Comparison of ENCODE assay signal across 12 cellular contexts in the genomic region with DNA sequence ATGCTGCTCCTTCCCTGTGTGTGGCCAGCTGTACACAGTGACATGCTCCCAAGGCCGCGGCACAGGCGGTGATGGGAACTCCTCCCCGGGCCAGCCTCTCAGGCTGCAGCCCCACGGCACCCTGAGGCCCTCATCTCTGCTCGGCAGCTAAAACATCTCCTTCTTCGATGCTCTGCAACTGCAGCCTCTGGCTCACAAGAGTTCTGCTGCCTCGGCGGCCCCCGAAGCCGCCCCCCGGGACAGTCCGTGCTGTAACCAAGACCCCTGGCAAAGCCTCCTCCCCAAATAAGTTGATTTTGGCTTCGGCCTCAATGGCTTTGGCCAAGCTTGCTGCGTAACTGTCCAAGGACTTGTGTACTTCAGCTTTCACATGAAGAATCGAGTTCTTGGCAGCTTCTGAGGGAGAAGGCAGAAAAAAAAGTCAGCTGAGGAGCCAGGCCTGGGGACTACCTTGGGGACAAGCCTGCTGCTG. TPM values are rescaled to one million over a fixed set of nuclear protein-coding genes. Genes with fewer than 3 reads are reported as not detected.
DNase-seq lines count a peak whose midpoint lies in the region; ATAC-seq and TF ChIP-seq lines count a peak whose summit lies in the region.
"Had no signal": no experiment of that assay in that cellular context is flagged by ENCODE, and none has a peak within 500 bp of the region (broad histone marks: within the 10 kb centered on the region; RNA-seq: fewer than 3 reads in every experiment).

No MANE protein-coding gene starts in this region.

- peak overlapping the region; percentile 4 to 35 for H3K4me3 ChIP-seq in ascending aorta
- H3K4me3 ChIP-seq in neuronal stem cell (ENCODE audit: low read length in 2 of 2), result no peak overlapping the region
- no peak overlapping the region for H3K4me3 ChIP-seq in tibial nerve
- H3K4me3 ChIP-seq: BLaER1 treated with 17β-estradiol and CSF1 and Interleukin-3, amounts not matched to agents 10 nM and 100 nM had no signal

- DNase-seq in ascending aorta (ENCODE audit: low spot score in 2 of 2), result peak in 1 of 2 donors; percentile 78
- DNase-seq in Right ventricle myocardium superior, result peak; percentile 87
- no peak for DNase-seq in neuronal stem cell (ENCODE audit: low spot score)
- peak; percentile 40 to 42 for DNase-seq in tibial nerve (ENCODE audit: low spot score in 2 of 2)
- no peak for DNase-seq in activated CD4-positive, alpha-beta T cell treated with anti-CD3 and anti-CD28 coated beads, Interleukin-2, amount 50 U/mL, for 4 hours
- DNase-seq in retina, result no peak
- DNase-seq in activated effector memory CD4-positive, alpha-beta T cell treated with anti-CD3 and anti-CD28 coated beads, Interleukin-2, amount 50 U/mL, for 16 hours, result no peak
- DNase-seq: DMS153, NCI-H748 treated with DMSO at 0.1 percent for 48 hours had no signal

- H3K4me2 ChIP-seq in neuronal stem cell (ENCODE audit: insufficient read depth, low read length, poor library complexity, severe bottlenecking), result no peak overlapping the region
- H3K4me2 ChIP-seq: BLaER1 treated with 17β-estradiol and CSF1 and Interleukin-3, amounts not matched to agents 10 nM and 100 nM had no signal

- no peak overlapping the region for H3K14ac ChIP-seq in neuronal stem cell (ENCODE audit: low read length)

- H3K18ac ChIP-seq in neuronal stem cell (ENCODE audit: low read length), result no peak overlapping the region

- TF ChIP-seq EP300 in tibial nerve (IDR thresholded peaks at IDR 0.05), result peak in 1 of 2 donors; percentile 62

- no peak overlapping the region for H2AFZ ChIP-seq in neuronal stem cell (ENCODE audit: low read length)

- H3K27ac ChIP-seq in ascending aorta (peak overlapping the region; percentile 70 to 77), neuronal stem cell (replicated peaks; ENCODE audit: low read length) (no peak overlapping the region), tibial nerve (peak overlapping the region in 3 of 4 donors; percentile 32 to 72 (median 61))
- H3K27ac ChIP-seq: WERI-Rb-1 had no signal

- no peak overlapping the region for H2AK5ac ChIP-seq in neuronal stem cell (ENCODE audit: low read depth, low read length)

- H3K27me3 ChIP-seq in ascending aorta (no peaks in the 10 kb centered on the region), neuronal stem cell (ENCODE audit: control insufficient read depth in 3 of 3, insufficient read depth in 3 of 3, low read depth in 1 of 3, low read length in 3 of 3) (no peaks in the 10 kb centered on the region), tibial nerve (no peaks in the 10 kb centered on the region)
- H3K27me3 ChIP-seq: BLaER1 treated with 17β-estradiol and CSF1 and Interleukin-3, amounts not matched to agents 10 nM and 100 nM had no signal

- no peaks in the 10 kb centered on the region for H3K79me1 ChIP-seq in neuronal stem cell (ENCODE audit: low read depth, low read length)

- no peak for TF ChIP-seq POLR2A in tibial nerve (IDR thresholded peaks at IDR 0.05)

- intact Hi-C loops in ascending aorta (cut with DNase I), result loop anchor here (1.0 to 10.0 kb wide), 3 partner anchors 37 to 151 kb away; a partner anchor contains a TSS
- intact Hi-C loops in Right ventricle myocardium superior (cut with DNase I), result no loop called here

- H3K4me1 ChIP-seq in ascending aorta (peaks cover 6 to 32% of the 10 kb centered on the region in 2 donors), neuronal stem cell (ENCODE audit: control insufficient read depth in 2 of 2, insufficient read depth in 1 of 2, low read depth in 1 of 2, low read length in 2 of 2) (peaks cover 0 to 2% of the 10 kb centered on the region in 2 donors), tibial nerve (peaks cover 0 to 41% (median 10%) of the 10 kb centered on the region in 4 donors)

- TF ChIP-seq CTCF in ascending aorta (IDR thresholded peaks at IDR 0.05), result no peak
- no peak for TF ChIP-seq CTCF in tibial nerve (IDR thresholded peaks at IDR 0.05)

- H3K36me3 ChIP-seq in ascending aorta, result peaks cover 0 to 10% of the 10 kb centered on the region in 2 donors
- peaks cover 40 to 77% of the 10 kb centered on the region in 2 donors for H3K36me3 ChIP-seq in neuronal stem cell (replicated peaks in 1 of 2; ENCODE audit: control insufficient read depth in 2 of 2, insufficient read depth in 2 of 2, low read length in 2 of 2)
- peaks cover 0 to 38% (median 0%) of the 10 kb centered on the region in 3 donors for H3K36me3 ChIP-seq in tibial nerve
- H3K36me3 ChIP-seq: BLaER1 treated with 17β-estradiol and CSF1 and Interleukin-3, amounts not matched to agents 10 nM and 100 nM; WERI-Rb-1 had no signal

- H2BK12ac ChIP-seq in neuronal stem cell (ENCODE audit: low read length), result no peak overlapping the region

- no CpG with 5 or more reads among the region's 16 CpGs for WGBS in neuronal stem cell (ENCODE audit: extremely low coverage in 2 of 2, insufficient read length in 2 of 2, insufficient replicate concordance in 1 of 2), 2 donors
- 52 to 68% methylated on average over 11 to 16 of the region's 16 CpGs for WGBS in tibial nerve, 2 donors

- no peak overlapping the region for H3K23ac ChIP-seq in neuronal stem cell (ENCODE audit: low read depth, low read length, poor library complexity)

- ATAC-seq in Right ventricle myocardium superior (ENCODE audit: poor library complexity) (peak; percentile 63), HG03460 (IDR thresholded peaks at IDR 0.05; ENCODE audit: unreplicated experiment) (no peak)

- H2BK120ac ChIP-seq in neuronal stem cell (ENCODE audit: low read depth, low read length), result no peak overlapping the region

- no peak overlapping the region for H3K4ac ChIP-seq in neuronal stem cell (ENCODE audit: low read length)

- no peak overlapping the region for H4K91ac ChIP-seq in neuronal stem cell (ENCODE audit: low read depth, low read length, poor library complexity)

- no peak overlapping the region for H2BK15ac ChIP-seq in neuronal stem cell (ENCODE audit: low read length)

- H3K9me3 ChIP-seq in ascending aorta, result no peaks in the 10 kb centered on the region
- H3K9me3 ChIP-seq in neuronal stem cell (replicated peaks in 1 of 2; ENCODE audit: control insufficient read depth in 2 of 2, insufficient read depth in 1 of 2, low read depth in 1 of 2, low read length in 2 of 2), result no peaks in the 10 kb centered on the region
- no peaks in the 10 kb centered on the region for H3K9me3 ChIP-seq in tibial nerve
- H3K9me3 ChIP-seq: BLaER1 treated with 17β-estradiol and CSF1 and Interleukin-3, amounts not matched to agents 10 nM and 100 nM had no signal

- peak overlapping the region; percentile 18 for H3K9ac ChIP-seq in neuronal stem cell (ENCODE audit: low read depth, low read length, poor library complexity)
- H3K9ac ChIP-seq: BLaER1 treated with 17β-estradiol and CSF1 and Interleukin-3, amounts not matched to agents 10 nM and 100 nM had no signal

- H4K8ac ChIP-seq in neuronal stem cell (ENCODE audit: low read depth, low read length), result no peak overlapping the region

- no peak overlapping the region for H2BK5ac ChIP-seq in neuronal stem cell (ENCODE audit: low read length)

RNA-seq across cellular contexts. Expression of a gene that starts 51.3 kb away (rescaled TPM):
- 16.3 TPM for total RNA-seq in ascending aorta
- total RNA-seq in Right ventricle myocardium superior, result 3.1 TPM
- polyA plus RNA-seq in neuronal stem cell (2013, experiment 1 of 2), result 19.6 TPM
- polyA plus RNA-seq in neuronal stem cell (2013, experiment 2 of 2), result 19.7 TPM
- total RNA-seq in tibial nerve, result 1 to 10 TPM; 2.7 to 9.0 (median 6.6) TPM

Comparison
In these comparisons a context has a peak if more than half of its experiments do, and no peak if none do; other contexts are left out.
1. DNase-seq: peak in Right ventricle myocardium superior (single experiment) and tibial nerve (2 of 2); none in neuronal stem cell (single experiment), activated CD4-positive, alpha-beta T cell treated with anti-CD3 and anti-CD28 coated beads, Interleukin-2, amount 50 U/mL, for 4 hours (0 of 2), retina (single experiment) and activated effector memory CD4-positive, alpha-beta T cell treated with anti-CD3 and anti-CD28 coated beads, Interleukin-2, amount 50 U/mL, for 16 hours (single experiment).
2. H3K4me3 ChIP-seq: peak in ascending aorta (2 of 2); none in neuronal stem cell (0 of 2) and tibial nerve (0 of 4).